Comparison of ENCODE assay signal across 27 cellular contexts in the genomic region with DNA sequence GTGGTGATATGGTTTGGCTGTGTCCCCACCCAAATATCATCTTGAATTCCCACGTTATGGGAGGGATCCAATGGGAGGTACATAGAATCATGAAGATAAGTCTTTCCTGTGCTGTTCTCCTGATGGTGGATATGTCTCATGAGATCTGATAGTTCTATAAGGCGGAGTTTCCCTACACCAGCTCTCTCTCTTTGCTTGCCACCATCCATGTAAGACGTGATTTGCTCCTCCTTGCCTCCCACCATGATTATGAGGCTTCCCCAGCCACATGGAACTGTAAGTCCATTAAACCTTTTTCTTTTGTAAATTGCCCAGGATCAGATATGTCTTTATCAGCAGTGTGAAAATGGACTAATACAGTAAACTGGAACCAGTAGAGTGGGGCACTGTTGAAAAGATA.
"Had no signal": no experiment of that assay in that cellular context is flagged by ENCODE, and none has a peak within 500 bp of the region (broad histone marks: within the 10 kb centered on the region; RNA-seq: fewer than 3 reads in every experiment).

No MANE protein-coding gene starts in this region.

- ATAC-seq: stimulated activated effector memory CD8-positive, alpha-beta T cell treated with anti-CD3 and anti-CD28 coated beads, Interleukin-12 subunit alpha, Interleukin-12 subunit beta, amount 100 ng/mL, for 72 hours; stimulated activated memory B cell treated with anti-CD40 and anti-IgM and Interleukin-4, amounts not matched to agents 10 μg/mL and 1 μg/mL and 100 μg/mL, for 72 hours; stimulated activated naive B cell treated with anti-CD40 and anti-IgM and Interleukin-4, amounts not matched to agents 10 μg/mL and 1 μg/mL and 100 μg/mL, for 72 hours; stimulated activated naive CD8-positive, alpha-beta T cell treated with anti-CD3 and anti-CD28 coated beads, Interleukin-15, amount 100 ng/mL, for 72 hours; stimulated activated naive CD8-positive, alpha-beta T cell treated with anti-CD3 and anti-CD28 coated beads, Interleukin-15, Interleukin-2, amounts not matched to agents 100 U/mL and 50 U/mL, for 24 hours; upper lobe of right lung had no signal

- DNase-seq: stimulated activated CD4-positive, alpha-beta T cell treated with anti-CD3 and anti-CD28 coated beads, Interleukin-2, amount 100 ng/mL, for 48 hours; stimulated activated CD4-positive, alpha-beta T cell treated with anti-CD3 and anti-CD28 coated beads, Interleukin-4, amount 100 ng/mL, for 1 hour; stimulated activated CD4-positive, alpha-beta T cell treated with anti-CD3 and anti-CD28 coated beads, Interleukin-4, amount 100 ng/mL, for 24 hours; stimulated activated CD4-positive, alpha-beta T cell treated with anti-CD3 and anti-CD28 coated beads, Interleukin-4, amount 100 ng/mL, for 4 hours; stimulated activated CD8-positive, alpha-beta memory T cell treated with anti-CD3 and anti-CD28 coated beads, Interleukin-4, amount 100 ng/mL, for 48 hours; stimulated activated naive B cell treated with anti-CD40 and anti-IgM and Interleukin-4, amounts not matched to agents 10 μg/mL and 1 μg/mL and 100 μg/mL, for 72 hours; stimulated activated naive CD4-positive, alpha-beta T cell; stimulated activated naive CD4-positive, alpha-beta T cell treated with Interleukin-2 at 50 U/mL for 16 hours; stimulated activated naive CD8-positive, alpha-beta T cell treated with anti-CD3 and anti-CD28 coated beads, Interleukin-15, amount 100 ng/mL, for 72 hours; stimulated activated naive CD8-positive, alpha-beta T cell treated with anti-CD3 and anti-CD28 coated beads, Interleukin-15, Interleukin-2, amounts not matched to agents 100 U/mL and 50 U/mL, for 24 hours; stomach; substantia nigra; testis; thyroid gland; tibial artery; transverse colon; trophoblast cell; upper lobe of left lung; upper lobe of right lung; uterus had no signal

- H3K4me1 ChIP-seq: stomach, suprapubic skin, testis, tibial artery, tibial nerve, transverse colon, upper lobe of left lung, upper lobe of right lung, uterus, vagina had no signal

- H3K9me3 ChIP-seq: testis, thyroid gland, upper lobe of right lung, vagina had no signal

- FAIRE-seq: urothelium cell line had no signal

- H3K4me3 ChIP-seq: stomach, suprapubic skin, testis, thoracic aorta, thyroid gland, tibial artery, tibial nerve, transverse colon, upper lobe of left lung, upper lobe of right lung, uterus, vagina had no signal

- H3K27ac ChIP-seq: stomach, suprapubic skin, testis, thoracic aorta, thyroid gland, tibial artery, tibial nerve, transverse colon, upper lobe of left lung, upper lobe of right lung, uterus, vagina had no signal

- H3K36me3 ChIP-seq: stomach, suprapubic skin, thoracic aorta, thyroid gland, tibial artery, tibial nerve, transverse colon, upper lobe of left lung, upper lobe of right lung, uterus, vagina had no signal

- H3K27me3 ChIP-seq: stomach, suprapubic skin, testis, thyroid gland, tibial artery, tibial nerve, transverse colon, upper lobe of left lung, upper lobe of right lung, uterus, vagina had no signal
